In genomic region chr3:85455801-85456200, GRCh38 we compare ENCODE assay signal across 30 cellular contexts.
"Had no signal": no experiment of that assay in that cellular context is flagged by ENCODE, and none has a peak within 500 bp of the region (broad histone marks: within the 10 kb centered on the region; RNA-seq: fewer than 3 reads in every experiment).

No MANE protein-coding gene starts in this region.

- H3K4me1 ChIP-seq: adrenal gland, ascending aorta, body of pancreas, breast epithelium had no signal

- DNase-seq: activated effector memory CD4-positive, alpha-beta T cell treated with anti-CD3 and anti-CD28 coated beads, Interleukin-2, amount 50 U/mL, for 16 hours; activated effector memory CD4-positive, alpha-beta T cell treated with Interleukin-2 at 50 U/mL for 16 hours; activated gamma-delta T cell; activated gamma-delta T cell treated with Interleukin-2 at 50 U/mL for 16 hours; activated naive CD4-positive, alpha-beta T cell; activated naive CD4-positive, alpha-beta T cell treated with anti-CD3 and anti-CD28 coated beads for 36 hours; activated naive CD4-positive, alpha-beta T cell treated with anti-CD3 and anti-CD28 coated beads, Interleukin-2, amount 10 ng/mL, durations not matched to agents 7 days and 5 days; activated naive CD4-positive, alpha-beta T cell treated with anti-CD3 and anti-CD28 coated beads, Interleukin-2, amount 50 U/mL, for 16 hours; activated naive CD4-positive, alpha-beta T cell treated with Interleukin-2 at 50 U/mL for 16 hours; activated naive CD8-positive, alpha-beta T cell treated with anti-CD3 and anti-CD28 coated beads for 36 hours; activated naive CD8-positive, alpha-beta T cell treated with anti-CD3 and anti-CD28 coated beads, Interleukin-2, amount 10 ng/mL, durations not matched to agents 7 days and 5 days; activated naive CD8-positive, alpha-beta T cell treated with anti-CD3 and anti-CD28 coated beads, Interleukin-2, amount 50 U/mL, for 24 hours; activated T-cell treated with anti-CD3 and anti-CD28 coated beads, Interleukin-2, amount 50 U/mL, for 24 hours; activated T-cell treated with anti-CD3 and anti-CD28 coated beads, Interleukin-2, amount 50 U/mL, for 4 hours; activated T-cell treated with anti-CD3 and anti-CD28 coated beads, Interleukin-2, amount 50 U/mL, for 48 hours; activated T-cell treated with anti-CD3 and anti-CD28 coated beads, Interleukin-2, amount 50 U/mL, for 72 hours; adrenal gland; amniotic stem cell; aorta; body of pancreas; brain microvascular endothelial cell; central memory CD4-positive, alpha-beta T cell; cerebellar nuclear complex had no signal

- ATAC-seq: activated naive CD4-positive, alpha-beta T cell treated with anti-CD3 and anti-CD28 coated beads, Interleukin-2, amount 50 U/mL, for 72 hours; activated naive CD8-positive, alpha-beta T cell treated with anti-CD3 and anti-CD28 coated beads, Interleukin-2, amount 50 U/mL, for 24 hours; activated T-cell treated with anti-CD3 and anti-CD28 coated beads, Interleukin-2, amount 50 U/mL, for 4 hours; activated T-cell treated with anti-CD3 and anti-CD28 coated beads, Interleukin-2, amount 50 U/mL, for 72 hours; activated T-helper 17 cell treated with anti-CD3 and anti-CD28 coated beads, Interleukin-2, amount 50 U/mL, for 72 hours; body of pancreas had no signal

- H3K27ac ChIP-seq: adrenal gland, ascending aorta, body of pancreas, brain microvascular endothelial cell, breast epithelium, cardiac muscle cell had no signal

- FAIRE-seq: astrocyte, bronchial epithelial cell had no signal

- H3K36me3 ChIP-seq: adrenal gland, ascending aorta, brain microvascular endothelial cell, breast epithelium, cardiac muscle cell had no signal

- H3K4me3 ChIP-seq: adrenal gland, ascending aorta, body of pancreas, breast epithelium, cardiac muscle cell had no signal

- H3K27me3 ChIP-seq: adrenal gland, ascending aorta, body of pancreas, brain microvascular endothelial cell, breast epithelium, cardiac muscle cell had no signal

- H3K9me3 ChIP-seq: adrenal gland, ascending aorta, body of pancreas, breast epithelium had no signal
